ENCODE assay signal across 24 cellular contexts in the genomic region with DNA sequence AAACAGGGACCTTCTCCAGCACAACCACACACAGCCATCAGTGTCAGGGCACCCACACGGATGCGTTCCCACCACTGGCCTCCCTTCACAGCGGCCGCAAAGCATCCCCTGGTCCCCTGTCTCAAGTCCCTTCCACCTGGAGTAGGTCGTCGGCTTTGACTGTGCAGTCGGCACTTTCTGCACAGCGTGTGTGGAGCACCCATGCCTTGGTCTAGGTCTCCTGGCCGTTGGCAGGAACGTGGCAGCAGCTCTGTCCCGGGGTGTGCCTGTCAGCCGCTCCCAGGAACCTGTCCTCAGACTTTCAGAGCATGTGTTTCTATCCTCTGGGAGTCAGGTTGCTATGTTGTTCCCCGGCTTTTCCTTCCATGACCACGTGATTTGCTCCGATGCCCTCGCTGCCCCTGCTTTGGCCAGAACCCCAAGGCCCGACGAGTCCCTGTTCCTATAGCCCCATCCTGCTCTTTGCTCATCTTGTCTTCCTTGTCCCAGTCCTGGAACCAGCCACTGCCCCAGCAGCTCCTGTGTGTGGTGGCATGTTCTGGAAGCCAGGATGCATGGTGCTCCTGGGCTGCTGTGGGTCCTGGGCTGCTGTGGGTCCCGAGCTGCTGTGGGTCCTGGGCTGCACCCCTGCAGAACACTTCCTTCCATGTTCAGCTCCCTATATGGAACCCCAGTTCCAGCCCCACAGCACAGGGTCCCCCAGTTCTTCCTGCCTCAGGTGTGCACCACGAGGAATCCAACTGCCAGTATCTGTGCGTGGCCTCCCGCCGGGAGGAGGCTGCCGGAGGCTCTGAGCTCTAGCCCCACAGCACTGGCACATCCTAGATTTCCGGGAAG.
"Had no signal": no experiment of that assay in that cellular context is flagged by ENCODE, and none has a peak within 500 bp of the region (broad histone marks: within the 10 kb centered on the region; RNA-seq: fewer than 3 reads in every experiment).

No MANE protein-coding gene starts in this region.

- H3K4me1 ChIP-seq: gastrocnemius medialis, prostate gland had no signal

- H3K4me3 ChIP-seq: breast epithelium, gastrocnemius medialis, hepatocyte, lung, prostate gland, tibial nerve had no signal

- DNase-seq: activated CD4-positive, alpha-beta T cell treated with anti-CD3 and anti-CD28 coated beads for 4 hours; activated CD4-positive, alpha-beta T cell treated with anti-CD3 and anti-CD28 coated beads, Interleukin-2, amount 50 U/mL, for 4 hours; activated effector memory CD4-positive, alpha-beta T cell treated with anti-CD3 and anti-CD28 coated beads, Interleukin-2, amount 50 U/mL, for 16 hours; activated naive CD4-positive, alpha-beta T cell treated with anti-CD3 and anti-CD28 coated beads for 36 hours; activated naive CD8-positive, alpha-beta T cell treated with anti-CD3 and anti-CD28 coated beads, Interleukin-2, amount 10 ng/mL, durations not matched to agents 7 days and 5 days; amniotic stem cell; cortex of kidney; effector memory CD8-positive, alpha-beta T cell; erythroblast; glutamatergic neuron; mesendoderm; stimulated activated naive CD4-positive, alpha-beta T cell; T-helper 1 cell; T-helper 9 cell had no signal

- H3K27ac ChIP-seq: breast epithelium, gastrocnemius medialis, hepatocyte, neutrophil, prostate gland, tibial nerve, VCaP had no signal

- H3K27me3 ChIP-seq: hepatocyte, neutrophil, tibial nerve had no signal

- H3K27me3 Mint-ChIP-seq: activated naive CD8-positive, alpha-beta T cell treated with anti-CD3 and anti-CD28 coated beads, Interleukin-2, amount 10 ng/mL, durations not matched to agents 7 days and 5 days; natural killer cell treated with Interleukin-12 subunit alpha and Interleukin-12 subunit beta and Interleukin-15 and Interleukin-18, amount 100 ng/mL, for 72 hours had no signal

- H3K36me3 ChIP-seq: breast epithelium, gastrocnemius medialis, prostate gland had no signal

- H3K36me3 Mint-ChIP-seq: activated naive CD8-positive, alpha-beta T cell treated with anti-CD3 and anti-CD28 coated beads, Interleukin-2, amount 10 ng/mL, durations not matched to agents 7 days and 5 days; natural killer cell treated with Interleukin-12 subunit alpha and Interleukin-12 subunit beta and Interleukin-15 and Interleukin-18, amount 100 ng/mL, for 72 hours had no signal

- H3K27ac Mint-ChIP-seq: activated naive CD4-positive, alpha-beta T cell treated with anti-CD3 and anti-CD28 coated beads for 36 hours; activated naive CD8-positive, alpha-beta T cell treated with anti-CD3 and anti-CD28 coated beads, Interleukin-2, amount 10 ng/mL, durations not matched to agents 7 days and 5 days; activated T-helper 1 cell treated with anti-CD3 and anti-CD28 coated beads, Interleukin-12 subunit alpha, Interleukin-12 subunit beta, Interleukin-2, Interleukin-4 antibody, amounts not matched to agents 30 ng/mL and 10 ng/mL and 1 ng/mL, durations not matched to agents 14 hours and 24 hours and 36 hours; effector memory CD8-positive, alpha-beta T cell; natural killer cell treated with Interleukin-12 subunit alpha and Interleukin-12 subunit beta and Interleukin-15 and Interleukin-18, amount 100 ng/mL, for 72 hours had no signal

- H3K4me1 Mint-ChIP-seq: activated naive CD8-positive, alpha-beta T cell treated with anti-CD3 and anti-CD28 coated beads, Interleukin-2, amount 10 ng/mL, durations not matched to agents 7 days and 5 days had no signal

- H3K9me3 Mint-ChIP-seq: activated naive CD4-positive, alpha-beta T cell treated with anti-CD3 and anti-CD28 coated beads for 36 hours; activated naive CD8-positive, alpha-beta T cell treated with anti-CD3 and anti-CD28 coated beads, Interleukin-2, amount 10 ng/mL, durations not matched to agents 7 days and 5 days; activated T-helper 1 cell treated with anti-CD3 and anti-CD28 coated beads, Interleukin-12 subunit alpha, Interleukin-12 subunit beta, Interleukin-2, Interleukin-4 antibody, amounts not matched to agents 30 ng/mL and 10 ng/mL and 1 ng/mL, durations not matched to agents 14 hours and 24 hours and 36 hours; effector memory CD8-positive, alpha-beta T cell; natural killer cell treated with Interleukin-12 subunit alpha and Interleukin-12 subunit beta and Interleukin-15 and Interleukin-18, amount 100 ng/mL, for 72 hours had no signal

- ATAC-seq: effector memory CD8-positive, alpha-beta T cell; gastrocnemius medialis; natural killer cell treated with Interleukin-12 subunit alpha and Interleukin-12 subunit beta and Interleukin-15 and Interleukin-18, amount 100 ng/mL, for 72 hours had no signal

- H3K4me3 Mint-ChIP-seq: activated naive CD4-positive, alpha-beta T cell treated with anti-CD3 and anti-CD28 coated beads for 36 hours; activated naive CD8-positive, alpha-beta T cell treated with anti-CD3 and anti-CD28 coated beads, Interleukin-2, amount 10 ng/mL, durations not matched to agents 7 days and 5 days; activated T-helper 1 cell treated with anti-CD3 and anti-CD28 coated beads, Interleukin-12 subunit alpha, Interleukin-12 subunit beta, Interleukin-2, Interleukin-4 antibody, amounts not matched to agents 30 ng/mL and 10 ng/mL and 1 ng/mL, durations not matched to agents 14 hours and 24 hours and 36 hours; effector memory CD8-positive, alpha-beta T cell; natural killer cell treated with Interleukin-12 subunit alpha and Interleukin-12 subunit beta and Interleukin-15 and Interleukin-18, amount 100 ng/mL, for 72 hours had no signal

- H3K9me3 ChIP-seq: breast epithelium, gastrocnemius medialis, neutrophil, prostate gland, tibial nerve had no signal
